15 cellular contexts compared by ENCODE assay signal in the genomic region with DNA sequence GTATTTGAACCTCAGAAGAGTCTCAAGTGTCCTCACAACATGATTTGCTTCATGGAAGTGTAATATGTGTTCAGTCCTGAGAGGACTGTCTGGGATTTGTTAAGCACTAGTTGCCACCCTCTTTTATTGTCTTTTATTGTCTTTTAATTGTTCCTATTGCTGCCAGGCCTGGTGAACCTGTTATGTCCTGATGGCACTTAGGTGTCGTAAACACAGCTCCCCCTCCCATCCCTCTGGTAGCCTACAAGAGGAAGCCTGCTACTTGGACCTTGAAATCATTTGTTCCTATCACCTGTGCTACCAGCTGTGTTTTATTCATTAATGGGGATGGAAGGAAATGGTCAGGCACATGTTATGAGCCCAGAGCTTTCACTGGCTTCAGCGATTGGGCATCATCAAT.
"Had no signal": no experiment of that assay in that cellular context is flagged by ENCODE, and none has a peak within 500 bp of the region (broad histone marks: within the 10 kb centered on the region; RNA-seq: fewer than 3 reads in every experiment).

No MANE protein-coding gene starts in this region.

- H3K4me1 ChIP-seq: lower lobe of right lung, thyroid gland had no signal

- H3K4me3 Mint-ChIP-seq: activated naive CD8-positive, alpha-beta T cell treated with anti-CD3 and anti-CD28 coated beads for 36 hours; nephron; T-helper 2 cell treated with Interferon-gamma antibody and Interleukin-4, amounts not matched to agents 5 μg/mL and 100 μg/mL, for 36 hours had no signal

- H3K27ac Mint-ChIP-seq: activated naive CD8-positive, alpha-beta T cell treated with anti-CD3 and anti-CD28 coated beads for 36 hours; nephron; T-helper 2 cell treated with Interferon-gamma antibody and Interleukin-4, amounts not matched to agents 5 μg/mL and 100 μg/mL, for 36 hours had no signal

- H3K4me1 Mint-ChIP-seq: activated naive CD8-positive, alpha-beta T cell treated with anti-CD3 and anti-CD28 coated beads for 36 hours; nephron had no signal

- H3K9me3 ChIP-seq: lower lobe of right lung, thyroid gland had no signal

- H3K27me3 Mint-ChIP-seq: activated naive CD8-positive, alpha-beta T cell treated with anti-CD3 and anti-CD28 coated beads for 36 hours had no signal

- H3K27me3 ChIP-seq: thyroid gland had no signal

- H3K36me3 ChIP-seq: lower lobe of right lung, thyroid gland had no signal

- H3K4me3 ChIP-seq: lower lobe of right lung, thyroid gland had no signal

- ATAC-seq: lower lobe of right lung had no signal

- H3K27ac ChIP-seq: lower lobe of right lung, thyroid gland had no signal

- DNase-seq: activated CD4-positive, alpha-beta T cell treated with anti-CD3 and anti-CD28 coated beads, Interleukin-2, amount 50 U/mL, for 4 hours; activated naive CD4-positive, alpha-beta T cell; activated naive CD8-positive, alpha-beta T cell treated with anti-CD3 and anti-CD28 coated beads for 36 hours; activated T-cell treated with anti-CD3 and anti-CD28 coated beads for 4 hours; amniotic stem cell; foreskin melanocyte; glutamatergic neuron; hypothalamus; islet precursor cell; lower lobe of right lung; stimulated activated CD8-positive, alpha-beta memory T cell treated with anti-CD3 and anti-CD28 coated beads, Interleukin-4, amount 100 ng/mL, for 48 hours; stimulated activated naive CD4-positive, alpha-beta T cell treated with Interleukin-2 at 50 U/mL for 16 hours; thyroid gland had no signal
